8 cellular contexts compared by ENCODE assay signal in genomic region chr14:92106095-92106937, GRCh38. TPM values are rescaled to one million over a fixed set of nuclear protein-coding genes. Genes with fewer than 3 reads are reported as not detected.
DNase-seq lines count a peak whose midpoint lies in the region; ATAC-seq, FAIRE-seq and TF ChIP-seq lines count a peak whose summit lies in the region.

Gene ATXN3, minus strand, starts transcription at chr14:92106582. Its CDS starts 30 bp downstream, at chr14:92106552.

- TF ChIP-seq RAD21 in HepG2 (CRISPR knock-in tag; IDR thresholded peaks at IDR 0.05): no peak; the same call in 1 of the 2 replicates

- POLR2A ChIA-PET in HepG2 (lab: Yijun Ruan, JAX): interaction anchor here (0.7 to 4.3 kb wide), 11 partner anchors 9 to 688 kb away, joined by 3 to 93 read pairs (median 4); partner anchors contain the start of genes CPSF2, GOLGA5, NDUFB1 and PPP4R3A

- TF ChIP-seq POLR2A in HepG2 (IDR thresholded peaks at IDR 0.05; ENCODE audit: insufficient read depth in 1 of 2, low read depth in 2 of 2, low read length in 2 of 2): peak; percentile 44 to 71; a peak in 3 of 4 replicates

- ATAC-seq in GM19351 (IDR thresholded peaks at IDR 0.05; ENCODE audit: unreplicated experiment) (peak; percentile 86), HG03521 (IDR thresholded peaks at IDR 0.05; ENCODE audit: unreplicated experiment) (peak; percentile 93), HepG2 (peak; percentile 89)

- in situ Hi-C loops in HepG2 (cut with HindIII; ENCODE audit: extremely low pct_ligation_motif_present, low pct_unique_long_range_greater_than_20kb): loop anchor here (5.0 kb wide), 1 partner anchor 64 kb away; the partner anchor contains the start of gene TRIP11

- peaks cover 59% of the 10 kb centered on the region for H3K4me1 ChIP-seq in HepG2 (ENCODE audit: insufficient read depth, low read length)

- peak; percentile 87 for TF ChIP-seq CTCF in HepG2 (CRISPR knock-in tag; IDR thresholded peaks at IDR 0.05)

- peaks cover 38% of the 10 kb centered on the region for H3K79me2 ChIP-seq in HepG2 (ENCODE audit: insufficient read depth, low read length)

- H3K9me3 ChIP-seq in HepG2 (ENCODE audit: low read length): no peaks in the 10 kb centered on the region

- DNase-seq in CD1c-positive myeloid dendritic cell (ENCODE audit: extremely low spot score) (peak; percentile 98), NCI-H748 (lab: John Stamatoyannopoulos, UW; ENCODE audit: unreplicated experiment) (peak; percentile 100), dermis blood vessel endothelial cell (peak; percentile 100), HepG2 (ENCODE audit: low spot score) (peak; percentile 96)
- DNase-seq in activated CD4-positive, alpha-beta T cell treated with anti-CD3 and anti-CD28 coated beads, Interleukin-2, amount 50 U/mL, for 24 hours (ENCODE audit: low read depth in 1 of 2, low spot score in 1 of 2): peak; percentile 89 to 94
- peak; percentile 95 for DNase-seq in stimulated activated CD4-positive, alpha-beta T cell treated with anti-CD3 and anti-CD28 coated beads, Interleukin-4, amount 100 ng/mL, for 1 hour

- no peaks in the 10 kb centered on the region; a peak in 1 of 5 replicates for H3K27me3 ChIP-seq in HepG2 (ENCODE audit: control insufficient read depth in 1 of 2, insufficient read depth in 2 of 2, low read length in 2 of 2)

- intact Hi-C loops in HepG2 (cut with micrococcal nuclease; ENCODE audit: unreplicated experiment): loop anchor here (1.0 to 5.0 kb wide), 2 partner anchors 66 to 1044 kb away; partner anchors contain the start of genes RPS6KA5 and TRIP11

- H3K9ac ChIP-seq in HepG2 (ENCODE audit: insufficient read depth, low read depth, low read length): peak within 1 kb of the TSS; percentile 69

- peak within 1 kb of the TSS; percentile 84 for H3K4me2 ChIP-seq in HepG2 (ENCODE audit: low read depth, low read length)

- peak; percentile 94 for FAIRE-seq in HepG2 (lab: Jason Lieb, UNC)

- no peaks in the 10 kb centered on the region for H3K36me3 ChIP-seq in HepG2 (replicated peaks in 1 of 2; ENCODE audit: control insufficient read depth in 1 of 2, insufficient read depth in 2 of 2, low read length in 2 of 2)

- no TSS peak for BruUV-seq in HepG2 (replicated peaks; lab: Mats Ljungman, UMichigan)

- TF ChIP-seq EP300 in HepG2 (IDR thresholded peaks at IDR 0.05; ENCODE audit: low read depth in 2 of 2, low read length in 2 of 2) (0 out of 4 replicates have a peak, but pooled peaks of 1 of the 2 experiments have one; percentile 15), HepG2 (CRISPR knock-in tag; IDR thresholded peaks at IDR 0.05; ENCODE audit: borderline replicate concordance) (no peak)

- H3K4me3 ChIP-seq in HepG2 (replicated peaks in 1 of 3; ENCODE audit: insufficient read depth in 1 of 3, low read depth in 2 of 3, low read length in 3 of 3): peak within 1 kb of the TSS; percentile 81 to 91 (median 90)

- H2AFZ ChIP-seq in HepG2 (ENCODE audit: low read length): peak within 1 kb of the TSS; percentile 45

- 3% methylated on average over 24 of the region's 66 CpGs for WGBS in HepG2 (ENCODE audit: low lambda C conversion rate)

- CTCF ChIA-PET in HepG2 (lab: Yijun Ruan, JAX; ENCODE audit: low intra/inter-chr PET ratio, low total read pairs): no interaction called here

- peak within 1 kb of the TSS; percentile 64 for H3K27ac ChIP-seq in HepG2 (ENCODE audit: extremely low read length, insufficient read depth, low read length)

- 0 out of 2 replicates have a peak, but pooled peaks cover 5% of the 10 kb centered on the region for H4K20me1 ChIP-seq in HepG2 (ENCODE audit: insufficient read depth, low read length)

TF ChIP-seq in HepG2, 621 proteins besides CTCF, POLR2A, EP300 and RAD21 (continues in another document):
- TF ChIP-seq ADNP (CRISPR knock-in tag; IDR thresholded peaks at IDR 0.05) (no peak), MED1 (CRISPR knock-in tag; IDR thresholded peaks at IDR 0.05) (peak; percentile 49; the same call in 1 of the 2 replicates), SP1 (IDR thresholded peaks at IDR 0.05) (no peak), SP1 (CRISPR knock-in tag; IDR thresholded peaks at IDR 0.05) (peak; percentile 41), SALL2 (CRISPR knock-in tag; IDR thresholded peaks at IDR 0.05) (0 out of 2 replicates have a peak, but pooled peaks have one; percentile 55), ZNF772 (CRISPR knock-in tag; IDR thresholded peaks at IDR 0.05) (no peak), ZNF256 (CRISPR knock-in tag; conservative IDR thresholded peaks at IDR 0.05) (peak; percentile 54; the same call in 1 of the 2 replicates), PATZ1 (CRISPR knock-in tag; IDR thresholded peaks at IDR 0.05) (peak; percentile 95), KDM5B (CRISPR knock-in tag; IDR thresholded peaks at IDR 0.05; ENCODE audit: borderline replicate concordance) (peak; percentile 71), MAX (IDR thresholded peaks at IDR 0.05) (peak; percentile 79), DPF2 (CRISPR knock-in tag; IDR thresholded peaks at IDR 0.05; ENCODE audit: borderline replicate concordance, low read depth) (no peak), JUN (CRISPR knock-in tag; IDR thresholded peaks at IDR 0.05) (no peak), KMT2B (CRISPR knock-in tag; IDR thresholded peaks at IDR 0.05) (peak; percentile 66; the same call in 1 of the 2 replicates), PHF20 (CRISPR knock-in tag; IDR thresholded peaks at IDR 0.05) (peak; percentile 82), SP4 (CRISPR knock-in tag; IDR thresholded peaks at IDR 0.05) (peak; percentile 75; the same call in 1 of the 2 replicates), ZNF589 (CRISPR knock-in tag; conservative IDR thresholded peaks at IDR 0.05) (0 out of 2 replicates have a peak, but pooled peaks have one; percentile 27), FOXA1 (IDR thresholded peaks at IDR 0.05) (no peak), FOXA1 (CRISPR knock-in tag; IDR thresholded peaks at IDR 0.05) (peak; percentile 39; the same call in 1 of the 2 replicates), ZGPAT (CRISPR knock-in tag; IDR thresholded peaks at IDR 0.05) (peak; percentile 58), ZNF225 (CRISPR knock-in tag; IDR thresholded peaks at IDR 0.05) (no peak), MYC (CRISPR knock-in tag; IDR thresholded peaks at IDR 0.05; ENCODE audit: borderline replicate concordance) (peak; percentile 74; the same call in 1 of the 2 replicates)

RNA-seq across cellular contexts. Expression of gene ATXN3, which starts in this region (rescaled TPM):
- total RNA-seq in dermis blood vessel endothelial cell (83.6 and 104 TPM in 2 replicates), HepG2 (2016; rRNA removed; fragmentation: Illumina TruSeq; extraction: Trizol) (17.3 and 30.2 TPM in 2 replicates)
- 8.2 and 12.8 TPM in 2 replicates for total RNA-seq in HepG2 (2016; cell fraction: cytosol; rRNA removed; fragmentation: Illumina TruSeq; extraction: Trizol; ENCODE audit: low read depth)
- total RNA-seq in HepG2 (2016; cell fraction: insoluble cytoplasmic fraction; rRNA removed; fragmentation: Illumina TruSeq; extraction: Trizol): 17.9 and 30.9 TPM in 2 replicates
- total RNA-seq in HepG2 (2016; cell fraction: membrane; rRNA removed; fragmentation: Illumina TruSeq; extraction: Trizol): 10.9 and 11.2 TPM in 2 replicates
- 9.1 and 10.8 TPM in 2 replicates for total RNA-seq in HepG2 (2016; cell fraction: nucleus; rRNA removed; fragmentation: Illumina TruSeq; extraction: Trizol)
- polyA plus RNA-seq in HepG2 (2011; rRNA removed): 12.1 and 14.9 TPM in 2 replicates
- 3.8 and 8.6 TPM in 2 replicates for polyA plus RNA-seq in HepG2 (2011; cell fraction: cytosol; rRNA removed)
- polyA plus RNA-seq in HepG2 (2011; cell fraction: nucleus; rRNA removed): 9.3 and 13.5 TPM in 2 replicates
- 23.7 and 26.2 TPM in 2 replicates for polyA plus RNA-seq in HepG2 (2012)
- 5.5 and 6.3 TPM in 2 replicates for polyA plus RNA-seq in HepG2 (2016; cell fraction: cytosol; fragmentation: Illumina TruSeq; extraction: Trizol; ENCODE audit: low read depth)
- 23.9 and 31.5 TPM in 2 replicates for polyA plus RNA-seq in HepG2 (2016; cell fraction: insoluble cytoplasmic fraction; fragmentation: Illumina TruSeq; extraction: Trizol; ENCODE audit: low read depth)
- 8.0 and 8.3 TPM in 2 replicates for polyA plus RNA-seq in HepG2 (2016; cell fraction: membrane; fragmentation: Illumina TruSeq; extraction: Trizol; ENCODE audit: low read depth)
- 12.2 and 14.0 TPM in 2 replicates for polyA plus RNA-seq in HepG2 (2016; cell fraction: nucleus; fragmentation: Illumina TruSeq; extraction: Trizol; ENCODE audit: insufficient read depth, low read depth)
- 6.6 and 8.1 TPM in 2 replicates for polyA minus RNA-seq in HepG2 (2011; rRNA and poly(A)+ RNA removed; ENCODE audit: low replicate concordance)
- polyA minus RNA-seq in HepG2 (2011; cell fraction: cytosol; rRNA and poly(A)+ RNA removed): 6.9 and 11.4 TPM in 2 replicates
- 30.8 and 48.7 TPM in 2 replicates for polyA minus RNA-seq in HepG2 (2011; cell fraction: nucleus; rRNA and poly(A)+ RNA removed)

Comparison
In these comparisons a context has a peak if more than half of its experiments do, and no peak if none do; other contexts are left out.
1. Peak in every context shown above with its lines: DNase-seq, ATAC-seq, H3K4me3 ChIP-seq and H3K27ac ChIP-seq.